ENCODE assay signal across 1 cellular context in genomic region chrX:85996555-85996954, GRCh38.
TF ChIP-seq lines count a peak whose summit lies in the region.

No MANE protein-coding gene starts in this region.

TF ChIP-seq in GM23338, 12 proteins besides CTCF, POLR2A, EP300 and RAD21 (continued from another document):
- no peak for TF ChIP-seq ZNF462 (CRISPR knock-in tag; IDR thresholded peaks at IDR 0.05)
